ENCODE assay signal across 25 cellular contexts in genomic region chr5:109703827-109704226, GRCh38. TPM values are rescaled to one million over a fixed set of nuclear protein-coding genes. Genes with fewer than 3 reads are reported as not detected.
DNase-seq lines count a peak whose midpoint lies in the region; ATAC-seq and TF ChIP-seq lines count a peak whose summit lies in the region.
"Had no signal": no experiment of that assay in that cellular context is flagged by ENCODE, and none has a peak within 500 bp of the region (broad histone marks: within the 10 kb centered on the region; RNA-seq: fewer than 3 reads in every experiment).

No MANE protein-coding gene starts in this region.

- TF ChIP-seq POLR2A in uterus (IDR thresholded peaks at IDR 0.05) (no peak), upper lobe of left lung (IDR thresholded peaks at IDR 0.05) (no peak)

- peaks cover 0 to 51% (median 22%) of the 10 kb centered on the region in 4 donors for H3K4me1 ChIP-seq in tibial artery
- no peaks in the 10 kb centered on the region for H3K4me1 ChIP-seq in uterus
- H3K4me1 ChIP-seq in upper lobe of left lung, result peaks cover 4 to 14% (median 7%) of the 10 kb centered on the region in 4 donors
- H3K4me1 ChIP-seq: breast epithelium had no signal

- TF ChIP-seq CTCF in tibial artery (IDR thresholded peaks at IDR 0.05) (no peak), uterus (IDR thresholded peaks at IDR 0.05) (no peak), upper lobe of left lung (IDR thresholded peaks at IDR 0.05) (no peak)

- TF ChIP-seq EP300 in upper lobe of left lung (IDR thresholded peaks at IDR 0.05), result no peak

- peak; percentile 36 for ATAC-seq in Right ventricle myocardium superior (ENCODE audit: poor library complexity)
- peak; percentile 28; the same call in 1 of the 3 replicates for ATAC-seq in SK-N-SH treated with all-trans-retinoic acid at 6 μM for 48 hours
- no peak for ATAC-seq in GM19324 (IDR thresholded peaks at IDR 0.05; ENCODE audit: low FRiP score, unreplicated experiment)
- ATAC-seq in upper lobe of left lung (ENCODE audit: low FRiP score in 2 of 2), result no peak

- WGBS in upper lobe of left lung, 2 donors, result 32 to 56% methylated on average over 1 of the region's 1 CpG

- DNase-seq in Right ventricle myocardium superior (no peak), cardiac septum (ENCODE audit: low spot score) (no peak), fibroblast of peridontal ligament (ENCODE audit: extremely low read depth) (peak; percentile 49), tibial artery (no peak), uterus (no peak), upper lobe of left lung (no peak)
- DNase-seq: activated CD4-positive, alpha-beta T cell treated with anti-CD3 and anti-CD28 coated beads, Interleukin-2, amount 50 U/mL, for 1 hour; activated CD8-positive, alpha-beta memory T cell treated with anti-CD3 and anti-CD28 coated beads, Interleukin-2, amount 50 U/mL, for 4 hours; activated effector memory CD4-positive, alpha-beta T cell treated with Interleukin-2 at 50 U/mL for 16 hours; Calu3; cortex of kidney; foreskin melanocyte; Karpas-422; kidney; NCI-H2029 treated with DMSO at 0.1 percent for 48 hours; NCI-H510A; nucleus accumbens; retina; stimulated activated CD8-positive, alpha-beta memory T cell treated with anti-CD3 and anti-CD28 coated beads, Interleukin-4, amount 100 ng/mL, for 48 hours; T-cell had no signal

- intact Hi-C loops in Right ventricle myocardium superior (cut with DNase I), result no loop called here
- intact Hi-C loops in cardiac septum (cut with DNase I), result no loop called here
- intact Hi-C loops in tibial artery (cut with DNase I; ENCODE audit: low total_unique reads), result loop anchor here (10.0 kb wide), 1 partner anchor 921 kb away; no protein-coding TSS in a partner anchor
- intact Hi-C loops in uterus (cut with DNase I; ENCODE audit: low total_unique reads), result no loop called here

- H3K27me3 ChIP-seq in tibial artery (no peaks in the 10 kb centered on the region), uterus (no peaks in the 10 kb centered on the region), upper lobe of left lung (no peaks in the 10 kb centered on the region)
- H3K27me3 ChIP-seq: BLaER1, breast epithelium had no signal

- no peak overlapping the region for H3K4me3 ChIP-seq in tibial artery
- no peak overlapping the region for H3K4me3 ChIP-seq in uterus
- H3K4me3 ChIP-seq in upper lobe of left lung, result no peak overlapping the region
- H3K4me3 ChIP-seq: BLaER1, breast epithelium had no signal

- H3K36me3 ChIP-seq in tibial artery, result no peaks in the 10 kb centered on the region
- H3K36me3 ChIP-seq in uterus, result no peaks in the 10 kb centered on the region
- H3K36me3 ChIP-seq in upper lobe of left lung, result no peaks in the 10 kb centered on the region
- H3K36me3 ChIP-seq: breast epithelium had no signal

- peak overlapping the region; percentile 23 to 68 for H3K27ac ChIP-seq in tibial artery
- no peak overlapping the region for H3K27ac ChIP-seq in uterus
- no peak overlapping the region for H3K27ac ChIP-seq in upper lobe of left lung
- H3K27ac ChIP-seq: BLaER1, breast epithelium, VCaP had no signal

- H3K9me3 ChIP-seq in tibial artery, result no peaks in the 10 kb centered on the region
- H3K9me3 ChIP-seq in uterus, result no peaks in the 10 kb centered on the region
- H3K9me3 ChIP-seq in upper lobe of left lung, result no peaks in the 10 kb centered on the region
- H3K9me3 ChIP-seq: breast epithelium had no signal

TF ChIP-seq in SK-N-SH treated with all-trans-retinoic acid at 6 μM for 48 hours, 23 proteins besides CTCF, POLR2A, EP300 and RAD21:
- no peak for TF ChIP-seq ZNF565 (CRISPR knock-in tag; conservative IDR thresholded peaks at IDR 0.05; ENCODE audit: low read depth)
- TF ChIP-seq, protein P1, sequence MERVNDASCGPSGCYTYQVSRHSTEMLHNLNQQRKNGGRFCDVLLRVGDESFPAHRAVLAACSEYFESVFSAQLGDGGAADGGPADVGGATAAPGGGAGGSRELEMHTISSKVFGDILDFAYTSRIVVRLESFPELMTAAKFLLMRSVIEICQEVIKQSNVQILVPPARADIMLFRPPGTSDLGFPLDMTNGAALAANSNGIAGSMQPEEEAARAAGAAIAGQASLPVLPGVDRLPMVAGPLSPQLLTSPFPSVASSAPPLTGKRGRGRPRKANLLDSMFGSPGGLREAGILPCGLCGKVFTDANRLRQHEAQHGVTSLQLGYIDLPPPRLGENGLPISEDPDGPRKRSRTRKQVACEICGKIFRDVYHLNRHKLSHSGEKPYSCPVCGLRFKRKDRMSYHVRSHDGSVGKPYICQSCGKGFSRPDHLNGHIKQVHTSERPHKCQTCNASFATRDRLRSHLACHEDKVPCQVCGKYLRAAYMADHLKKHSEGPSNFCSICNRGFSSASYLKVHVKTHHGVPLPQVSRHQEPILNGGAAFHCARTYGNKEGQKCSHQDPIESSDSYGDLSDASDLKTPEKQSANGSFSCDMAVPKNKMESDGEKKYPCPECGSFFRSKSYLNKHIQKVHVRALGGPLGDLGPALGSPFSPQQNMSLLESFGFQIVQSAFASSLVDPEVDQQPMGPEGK (CRISPR knock-in tag; IDR thresholded peaks at IDR 0.05; ENCODE audit: borderline replicate concordance), result no peak
- no peak for TF ChIP-seq ZNF70 (CRISPR knock-in tag; IDR thresholded peaks at IDR 0.05)
- TF ChIP-seq ZFP3 (CRISPR knock-in tag; IDR thresholded peaks at IDR 0.05), result no peak
- TF ChIP-seq POU6F1 (CRISPR knock-in tag; IDR thresholded peaks at IDR 0.05; ENCODE audit: borderline replicate concordance, low read depth), result no peak
- no peak for TF ChIP-seq CREB5 (CRISPR knock-in tag; IDR thresholded peaks at IDR 0.05; ENCODE audit: low read depth)
- TF ChIP-seq TOX (CRISPR knock-in tag; IDR thresholded peaks at IDR 0.05; ENCODE audit: borderline replicate concordance), result no peak
- TF ChIP-seq ZFP30 (CRISPR knock-in tag; IDR thresholded peaks at IDR 0.05), result no peak
- no peak for TF ChIP-seq CSRNP3 (CRISPR knock-in tag; IDR thresholded peaks at IDR 0.05)
- TF ChIP-seq ISL1 (CRISPR knock-in tag; IDR thresholded peaks at IDR 0.05), result no peak

RNA-seq across cellular contexts. Expression of gene MAN2A1, which starts 14.1 kb away (rescaled TPM):
- total RNA-seq in Right ventricle myocardium superior (7.7 TPM), cardiac septum (9.9 TPM), uterus (100 to 1,000 TPM in 1 of 4 donors, 10 to 100 TPM in 3; 22.8 to 109 (median 40.6) TPM), upper lobe of left lung (10 to 100 TPM; 23.0 to 48.2 (median 40.0) TPM)

Comparison
In these comparisons a context has a peak if more than half of its experiments do, and no peak if none do; other contexts are left out.
1. ATAC-seq: peak in Right ventricle myocardium superior (single experiment) and SK-N-SH treated with all-trans-retinoic acid at 6 μM for 48 hours (single experiment); none in GM19324 (single experiment) and upper lobe of left lung (0 of 2).
2. H3K27ac ChIP-seq: peak in tibial artery (2 of 2); none in uterus (0 of 2) and upper lobe of left lung (0 of 4).